ENCODE assay signal across 16 cellular contexts in the genomic region with DNA sequence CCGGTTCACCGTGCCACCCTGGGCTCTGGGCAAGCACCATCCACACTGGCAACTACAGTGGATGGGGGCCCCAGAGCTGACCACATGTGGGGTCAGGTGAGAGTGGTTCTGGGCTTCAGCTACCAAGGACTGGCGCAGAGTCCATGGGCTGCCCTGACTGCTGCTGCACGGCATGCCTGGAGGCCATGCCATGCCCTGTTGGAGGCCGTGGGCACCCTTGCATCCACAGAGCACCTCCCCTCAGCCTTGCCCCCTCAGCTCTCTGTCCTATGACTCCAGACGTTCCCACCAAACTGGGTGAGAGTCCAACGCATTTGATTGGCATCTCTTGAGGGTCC. TPM values are rescaled to one million over a fixed set of nuclear protein-coding genes. Genes with fewer than 3 reads are reported as not detected.
A peak's percentile ranks its signal among the peaks of the same experiment; 100 is the strongest.
DNase-seq lines count a peak whose midpoint lies in the region; ATAC-seq, FAIRE-seq and TF ChIP-seq lines count a peak whose summit lies in the region.
"Had no signal": no experiment of that assay in that cellular context is flagged by ENCODE, and none has a peak within 500 bp of the region (broad histone marks: within the 10 kb centered on the region; RNA-seq: fewer than 3 reads in every experiment).

No MANE protein-coding gene starts in this region.

- WGBS in H1 (ENCODE audit: extremely low coverage in 1 of 2, insufficient coverage in 1 of 2, insufficient read length in 1 of 2, insufficient replicate concordance in 2 of 2, low coverage in 1 of 2, low lambda C conversion rate in 2 of 2, missing lambda C conversion rate in 1 of 2), 2 experiments: 91% methylated on average over 7 of the region's 7 CpGs; no CpG with 5 or more reads in 1 of the 2 experiments
- 88 to 91% methylated on average over 7 of the region's 7 CpGs for WGBS in endodermal cell (ENCODE audit: insufficient coverage in 1 of 2, insufficient read length in 1 of 2), 2 experiments

- H2AK5ac ChIP-seq in H1 (ENCODE audit: low read depth, low read length): no peak overlapping the region

- no peak for TF ChIP-seq POLR2A in H1 (IDR thresholded peaks at IDR 0.05; ENCODE audit: control extremely low read depth in 1 of 2, low read depth in 2 of 2, low read length in 2 of 2)

- TF ChIP-seq EP300 in H1 (IDR thresholded peaks at IDR 0.05; ENCODE audit: borderline replicate concordance in 1 of 2, low read depth in 2 of 2, low read length in 2 of 2): no peak

- peaks cover 70 to 100% (median 98%) of the 10 kb centered on the region in 11 experiments for H3K27me3 ChIP-seq in BLaER1 treated with 17β-estradiol and CSF1 and Interleukin-3, amounts not matched to agents 10 nM and 100 nM
- H3K27me3 ChIP-seq in H1 (replicated peaks in 1 of 4; ENCODE audit: control insufficient read depth in 3 of 4, extremely low read depth in 1 of 4, insufficient read depth in 3 of 4, low read length in 3 of 4) (no peaks in the 10 kb centered on the region), osteoblast (ENCODE audit: insufficient read depth, low read length) (no peaks in the 10 kb centered on the region), endodermal cell (ENCODE audit: control insufficient read depth, insufficient read depth, low read length, poor library complexity, severe bottlenecking) (no peaks in the 10 kb centered on the region)

- peak; percentile 35 for DNase-seq in Right ventricle myocardium inferior (ENCODE audit: missing footprints)
- DNase-seq in cardiac septum (ENCODE audit: low spot score): no peak
- no peak for DNase-seq in H1 (ENCODE audit: low read depth in 1 of 2, low spot score in 2 of 2)
- peak; percentile 58 for DNase-seq in osteoblast (ENCODE audit: insufficient read length, low spot score, missing footprints)
- DNase-seq in endodermal cell: no peak
- no peak for DNase-seq in putamen (ENCODE audit: low spot score)
- DNase-seq: AML-193; CD4-positive, CD25-positive, alpha-beta regulatory T cell; IMR-90 had no signal

- no peak overlapping the region for H3K14ac ChIP-seq in H1 (ENCODE audit: insufficient read length)

- H3K79me1 ChIP-seq in H1 (ENCODE audit: low read depth, low read length): no peaks in the 10 kb centered on the region

- H4K20me1 ChIP-seq in BLaER1 treated with 17β-estradiol and CSF1 and Interleukin-3, amounts not matched to agents 10 nM and 100 nM: peaks cover under 1 to 89% (median 65%) of the 10 kb centered on the region in 11 experiments; a peak in 19 of 22 replicates
- H4K20me1 ChIP-seq in H1 (replicated peaks in 1 of 2; ENCODE audit: control insufficient read depth in 1 of 2, insufficient read depth in 2 of 2, low read length in 2 of 2) (no peaks in the 10 kb centered on the region), osteoblast (ENCODE audit: insufficient read depth, low read length) (no peaks in the 10 kb centered on the region)

- no peak overlapping the region for H2BK20ac ChIP-seq in H1 (ENCODE audit: low read length)

- intact Hi-C loops in Right ventricle myocardium inferior (cut with DNase I) (loop anchor here (5.0 kb wide), 1 partner anchor 49 kb away; no protein-coding TSS in a partner anchor), cardiac septum (cut with DNase I) (no loop called here)

- H2BK120ac ChIP-seq in H1 (replicated peaks; ENCODE audit: low read depth, low read length): no peak overlapping the region

- no peak overlapping the region for H3K27ac ChIP-seq in BLaER1 treated with 17β-estradiol and CSF1 and Interleukin-3, amounts not matched to agents 10 nM and 100 nM
- H3K27ac ChIP-seq in H1 (ENCODE audit: low read depth, low read length): no peak overlapping the region
- H3K27ac ChIP-seq in osteoblast (ENCODE audit: low read depth, low read length): no peak overlapping the region
- no peak overlapping the region for H3K27ac ChIP-seq in endodermal cell (ENCODE audit: low read depth, low read length)
- H3K27ac ChIP-seq: 22Rv1, BLaER1 had no signal

- no peak overlapping the region for H3K4ac ChIP-seq in H1 (replicated peaks; ENCODE audit: insufficient read length, low read depth, low read length)

- no peak overlapping the region for H4K91ac ChIP-seq in H1 (replicated peaks; ENCODE audit: insufficient read length, low read length)

- H3K23ac ChIP-seq in H1 (ENCODE audit: insufficient read length): no peak overlapping the region

- TF ChIP-seq RAD21 in H1 (IDR thresholded peaks at IDR 0.05 in 1 of 2, conservative IDR thresholded peaks at IDR 0.05 in 1 of 2; ENCODE audit: low read depth in 2 of 2, low read length in 2 of 2): no peak

- H3K4me1 ChIP-seq in BLaER1 treated with 17β-estradiol and CSF1 and Interleukin-3, amounts not matched to agents 10 nM and 100 nM: peaks cover 32 to 48% (median 41%) of the 10 kb centered on the region in 10 experiments
- no peaks in the 10 kb centered on the region for H3K4me1 ChIP-seq in H1 (replicated peaks in 1 of 4; ENCODE audit: control insufficient read depth in 3 of 4, insufficient read depth in 4 of 4, low read length in 3 of 4)
- H3K4me1 ChIP-seq in osteoblast (ENCODE audit: insufficient read depth, low read length): no peaks in the 10 kb centered on the region
- H3K4me1 ChIP-seq in endodermal cell (ENCODE audit: control insufficient read depth, insufficient read depth, low read length): no peaks in the 10 kb centered on the region

- TF ChIP-seq CTCF in H1 (IDR thresholded peaks at IDR 0.05; ENCODE audit: control extremely low read depth in 1 of 3, insufficient read depth in 1 of 3, low read depth in 1 of 3, low read length in 3 of 3): no peak
- TF ChIP-seq CTCF in osteoblast (IDR thresholded peaks at IDR 0.05; ENCODE audit: extremely low read depth, low read depth, low read length): no peak
- TF ChIP-seq CTCF in endodermal cell (conservative IDR thresholded peaks at IDR 0.05): no peak

- ATAC-seq in Right ventricle myocardium inferior (no peak), HG02642 (IDR thresholded peaks at IDR 0.05; ENCODE audit: poor library complexity, unreplicated experiment) (no peak)
- ATAC-seq: GM12878 had no signal

- H3K4me2 ChIP-seq in BLaER1 treated with 17β-estradiol and CSF1 and Interleukin-3, amounts not matched to agents 10 nM and 100 nM: peak overlapping the region in 8 of 11 experiments; percentile 67 to 89 (median 84); a peak in 9 of 22 replicates
- H3K4me2 ChIP-seq in H1 (ENCODE audit: insufficient read depth in 1 of 2, low read depth in 2 of 2, low read length in 2 of 2): no peak overlapping the region
- H3K4me2 ChIP-seq in osteoblast (ENCODE audit: insufficient read depth, low read length): no peak overlapping the region

- no peaks in the 10 kb centered on the region for H3K23me2 ChIP-seq in H1 (ENCODE audit: low read depth, low read length)

- 0 out of 2 replicates have a peak overlapping the region, but pooled peaks have one; percentile 30 for H2BK5ac ChIP-seq in H1 (ENCODE audit: low read depth, low read length)

- H3K79me2 ChIP-seq in H1 (ENCODE audit: control insufficient read depth in 1 of 2, insufficient read depth in 2 of 2, low read length in 2 of 2) (no peaks in the 10 kb centered on the region), osteoblast (ENCODE audit: insufficient read depth, low read length) (no peaks in the 10 kb centered on the region)

- no peak overlapping the region for H3K56ac ChIP-seq in H1 (replicated peaks; ENCODE audit: insufficient read length, low read depth, low read length)

- H3K36me3 Mint-ChIP-seq in endodermal cell (ENCODE audit: low read depth): peaks cover 11% of the 10 kb centered on the region

- no peaks in the 10 kb centered on the region for H3K27me3 Mint-ChIP-seq in endodermal cell (ENCODE audit: insufficient read depth)
- H3K27me3 Mint-ChIP-seq: CD4-positive, CD25-positive, alpha-beta regulatory T cell had no signal

- peak overlapping the region in 1 of 11 experiments; percentile 44; a peak in 1 of 22 replicates for H3K9ac ChIP-seq in BLaER1 treated with 17β-estradiol and CSF1 and Interleukin-3, amounts not matched to agents 10 nM and 100 nM
- H3K9ac ChIP-seq in H1 (replicated peaks in 1 of 4; ENCODE audit: extremely low read depth in 1 of 4, low read depth in 3 of 4, low read length in 3 of 4) (no peak overlapping the region), endodermal cell (ENCODE audit: extremely low read depth, low read length, poor library complexity, severe bottlenecking) (no peak overlapping the region)
- H3K9ac ChIP-seq: BLaER1 had no signal

- H2AFZ ChIP-seq in H1 (ENCODE audit: low read length): no peak overlapping the region
- no peak overlapping the region for H2AFZ ChIP-seq in osteoblast (ENCODE audit: low read length)

- H3K9me3 Mint-ChIP-seq in endodermal cell: no peaks in the 10 kb centered on the region
- H3K9me3 Mint-ChIP-seq: CD4-positive, CD25-positive, alpha-beta regulatory T cell had no signal

- H4K5ac ChIP-seq in H1 (ENCODE audit: insufficient read length, low read depth, low read length): no peak overlapping the region

- CTCF ChIA-PET in H1 (lab: Charles Lee; ENCODE audit: partially characterized antibody): interaction anchor here (1.3 to 2.5 kb wide), 5 partner anchors 11 to 181 kb away, joined by 3 to 15 read pairs (median 5); a partner anchor contains a TSS

- H4K8ac ChIP-seq in H1 (ENCODE audit: extremely low read depth, insufficient read depth, low read length): no peak overlapping the region

- H3K4me3 Mint-ChIP-seq in endodermal cell: no peak overlapping the region
- H3K4me3 Mint-ChIP-seq: CD4-positive, CD25-positive, alpha-beta regulatory T cell had no signal

- H2BK12ac ChIP-seq in H1 (ENCODE audit: low read depth, low read length): no peak overlapping the region

- no peaks in the 10 kb centered on the region for H3K9me3 ChIP-seq in BLaER1 treated with 17β-estradiol and CSF1 and Interleukin-3, amounts not matched to agents 10 nM and 100 nM (replicated peaks in 1 of 11)
- H3K9me3 ChIP-seq in H1 (ENCODE audit: insufficient read depth in 2 of 2, low read depth in 1 of 2, low read length in 1 of 2) (no peaks in the 10 kb centered on the region), osteoblast (ENCODE audit: low read depth, low read length) (no peaks in the 10 kb centered on the region), endodermal cell (ENCODE audit: control insufficient read depth, low read length) (no peaks in the 10 kb centered on the region)
- H3K9me3 ChIP-seq: BLaER1 had no signal

- H3K27ac Mint-ChIP-seq in endodermal cell: no peak overlapping the region
- H3K27ac Mint-ChIP-seq: CD4-positive, CD25-positive, alpha-beta regulatory T cell had no signal

- FAIRE-seq in H1 (lab: Jason Lieb, UNC): no peak
- FAIRE-seq: GM12878, GM18507, H54 had no signal

- H3K18ac ChIP-seq in H1 (ENCODE audit: extremely low read depth, low read length): no peak overlapping the region

- no peak overlapping the region for H2BK15ac ChIP-seq in H1 (ENCODE audit: low read length)

- POLR2A ChIA-PET in H1 (lab: Charles Lee; ENCODE audit: partially characterized antibody): interaction anchor here (0.7 to 5.0 kb wide), 4 partner anchors 32 to 181 kb away, joined by 3 to 16 read pairs (median 4); a partner anchor contains a TSS

- H3K4me3 ChIP-seq in BLaER1 treated with 17β-estradiol and CSF1 and Interleukin-3, amounts not matched to agents 10 nM and 100 nM: no peak overlapping the region
- no peak overlapping the region for H3K4me3 ChIP-seq in H1 (ENCODE audit: extremely low read depth in 1 of 4, insufficient read depth in 2 of 4, low read depth in 3 of 4, low read length in 4 of 4)
- no peak overlapping the region for H3K4me3 ChIP-seq in osteoblast (ENCODE audit: insufficient read depth, low read length)
- H3K4me3 ChIP-seq in endodermal cell (ENCODE audit: low read length): no peak overlapping the region
- H3K4me3 ChIP-seq: BLaER1, GM12878 had no signal

- H3K36me3 ChIP-seq in BLaER1 treated with 17β-estradiol and CSF1 and Interleukin-3, amounts not matched to agents 10 nM and 100 nM: no peaks in the 10 kb centered on the region
- H3K36me3 ChIP-seq in H1 (ENCODE audit: control insufficient read depth in 2 of 4, insufficient read depth in 4 of 4, low read length in 3 of 4) (no peaks in the 10 kb centered on the region), osteoblast (ENCODE audit: insufficient read depth, low read length) (no peaks in the 10 kb centered on the region), endodermal cell (ENCODE audit: control insufficient read depth, insufficient read depth, low read length) (no peaks in the 10 kb centered on the region)
- H3K36me3 ChIP-seq: BLaER1 had no signal

- no peaks in the 10 kb centered on the region for H3K4me1 Mint-ChIP-seq in endodermal cell
- H3K4me1 Mint-ChIP-seq: CD4-positive, CD25-positive, alpha-beta regulatory T cell had no signal

RNA-seq across cellular contexts. Expression of a gene that starts 15.5 kb away (rescaled TPM):
- total RNA-seq in Right ventricle myocardium inferior (4.9 TPM), cardiac septum (3.6 TPM), osteoblast (12.4 and 13.4 TPM in 2 replicates), endodermal cell (10 to 100 TPM; 21.3 to 24.9 TPM)
- total RNA-seq in H1 (2021; fragmentation: NEBNext Ultra II Directional; extraction: Animal tissue kit (Norgen Biotek cat#: 25700)): 9.1 and 10.5 TPM in 2 replicates
- 5.0 and 7.6 TPM in 2 replicates for polyA plus RNA-seq in H1 (2011; rRNA removed)
- polyA plus RNA-seq in H1 (2011; cell fraction: cytosol; rRNA removed): 6.9 TPM
- 15.8 TPM for polyA plus RNA-seq in H1 (2011; cell fraction: nucleus; rRNA removed)
- 4.3 to 8.9 TPM (median 7.8 TPM) in 4 replicates for polyA plus RNA-seq in H1 (2012, experiment 1 of 2)
- polyA plus RNA-seq in H1 (2012, experiment 2 of 2): 2.9 TPM
- polyA plus RNA-seq in H1 (2013, experiment 1 of 2): 3.5 TPM
- polyA plus RNA-seq in H1 (2013, experiment 2 of 2): 3.7 TPM
- 9.2 and 11.9 TPM in 2 replicates for polyA minus RNA-seq in H1 (2011; rRNA and poly(A)+ RNA removed)
- polyA minus RNA-seq in H1 (2011; cell fraction: cytosol; rRNA and poly(A)+ RNA removed): 7.9 TPM
- polyA minus RNA-seq in H1 (2011; cell fraction: nucleus; rRNA and poly(A)+ RNA removed): 14.4 TPM
- 10.8 TPM for polyA plus RNA-seq in endodermal cell (2013, experiment 1 of 2)
- polyA plus RNA-seq in endodermal cell (2013, experiment 2 of 2): 8.9 TPM

RNA-seq across cellular contexts. Expression of a gene that starts 15.7 kb away (rescaled TPM):
- total RNA-seq in Right ventricle myocardium inferior (85.8 TPM), cardiac septum (81.9 TPM), osteoblast (77.8 and 95.2 TPM in 2 replicates), endodermal cell (100 to 1,000 TPM; 114 TPM)
- 92.0 and 102 TPM in 2 replicates for total RNA-seq in H1 (2021; fragmentation: NEBNext Ultra II Directional; extraction: Animal tissue kit (Norgen Biotek cat#: 25700))
- 120 and 134 TPM in 2 replicates for polyA plus RNA-seq in H1 (2011; rRNA removed)
- polyA plus RNA-seq in H1 (2011; cell fraction: cytosol; rRNA removed): 93.7 TPM
- 63.8 TPM for polyA plus RNA-seq in H1 (2011; cell fraction: nucleus; rRNA removed)
- 70.3 to 94.7 TPM (median 80.1 TPM) in 4 replicates for polyA plus RNA-seq in H1 (2012, experiment 1 of 2)
- polyA plus RNA-seq in H1 (2012, experiment 2 of 2): 37.7 TPM
- polyA plus RNA-seq in H1 (2013, experiment 1 of 2): 96.9 TPM
- 106 TPM for polyA plus RNA-seq in H1 (2013, experiment 2 of 2)
- 133 and 151 TPM in 2 replicates for polyA minus RNA-seq in H1 (2011; rRNA and poly(A)+ RNA removed)
- 34.6 TPM for polyA minus RNA-seq in H1 (2011; cell fraction: cytosol; rRNA and poly(A)+ RNA removed)
- 20.3 TPM for polyA minus RNA-seq in H1 (2011; cell fraction: nucleus; rRNA and poly(A)+ RNA removed)
- polyA plus RNA-seq in endodermal cell (2013, experiment 1 of 2): 68.8 TPM
- 63.1 TPM for polyA plus RNA-seq in endodermal cell (2013, experiment 2 of 2)

RNA-seq across cellular contexts. Expression of a gene that starts 36.5 kb away (rescaled TPM):
- total RNA-seq in Right ventricle myocardium inferior (14.5 TPM), cardiac septum (18.1 TPM), osteoblast (33.9 and 34.7 TPM in 2 replicates), endodermal cell (10 to 100 TPM; 35.6 TPM)
- total RNA-seq in H1 (2021; fragmentation: NEBNext Ultra II Directional; extraction: Animal tissue kit (Norgen Biotek cat#: 25700)): 24.3 and 24.7 TPM in 2 replicates
- polyA plus RNA-seq in H1 (2011; rRNA removed): 26.9 and 37.3 TPM in 2 replicates
- polyA plus RNA-seq in H1 (2011; cell fraction: cytosol; rRNA removed): 29.9 TPM
- polyA plus RNA-seq in H1 (2011; cell fraction: nucleus; rRNA removed): 42.6 TPM
- polyA plus RNA-seq in H1 (2012, experiment 1 of 2): 16.5 to 25.6 TPM (median 24.1 TPM) in 4 replicates
- 26.0 TPM for polyA plus RNA-seq in H1 (2012, experiment 2 of 2)
- 13.3 TPM for polyA plus RNA-seq in H1 (2013, experiment 1 of 2)
- polyA plus RNA-seq in H1 (2013, experiment 2 of 2): 13.7 TPM
- 10.7 and 13.6 TPM in 2 replicates for polyA minus RNA-seq in H1 (2011; rRNA and poly(A)+ RNA removed)
- 19.8 TPM for polyA minus RNA-seq in H1 (2011; cell fraction: cytosol; rRNA and poly(A)+ RNA removed)
- polyA minus RNA-seq in H1 (2011; cell fraction: nucleus; rRNA and poly(A)+ RNA removed): 22.3 TPM
- polyA plus RNA-seq in endodermal cell (2013, experiment 1 of 2): 25.1 TPM
- polyA plus RNA-seq in endodermal cell (2013, experiment 2 of 2): 23.8 TPM

Comparison
In these comparisons a context has a peak if more than half of its experiments do, and no peak if none do; other contexts are left out.
1. DNase-seq: peak in Right ventricle myocardium inferior (single experiment) and osteoblast (single experiment); none in cardiac septum (single experiment), H1 (0 of 2), endodermal cell (single experiment) and putamen (single experiment).
2. H3K4me2 ChIP-seq: peak in BLaER1 treated with 17β-estradiol and CSF1 and Interleukin-3, amounts not matched to agents 10 nM and 100 nM (8 of 11); none in H1 (0 of 2) and osteoblast (single experiment).